ENCODE assay signal across 15 cellular contexts in the genomic region with DNA sequence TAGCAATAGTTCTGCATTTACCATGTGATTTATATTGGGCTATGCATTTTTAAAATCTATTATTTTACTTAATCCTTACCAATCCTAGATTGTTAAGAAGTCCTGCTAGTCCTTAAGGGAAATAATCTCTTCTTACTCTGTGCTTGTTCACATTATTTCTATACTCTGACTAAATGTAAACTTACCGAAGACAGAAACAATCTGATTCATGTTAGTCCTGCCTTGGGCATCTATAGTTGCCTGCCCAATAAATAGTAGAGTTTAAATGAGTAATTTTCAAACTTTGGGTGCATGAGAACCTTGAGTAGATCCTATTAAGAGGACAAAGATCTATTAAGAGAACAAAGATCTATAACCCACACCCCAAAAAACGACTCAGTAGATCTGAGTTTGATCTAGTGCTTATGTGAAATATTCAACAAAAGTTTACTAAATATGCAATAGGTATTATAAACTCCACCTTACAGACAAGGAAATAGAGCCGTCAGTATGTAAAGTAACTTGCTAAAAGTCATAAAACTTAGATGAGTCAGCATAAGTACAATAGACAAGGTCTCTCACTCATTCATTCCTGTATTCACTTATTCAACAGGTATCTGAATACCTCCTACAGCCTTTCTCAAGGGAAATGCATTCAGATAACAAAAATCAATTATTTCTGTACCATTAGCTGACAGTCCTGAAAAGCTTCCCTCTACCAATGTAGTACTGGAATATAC.
"Had no signal": no experiment of that assay in that cellular context is flagged by ENCODE, and none has a peak within 500 bp of the region (broad histone marks: within the 10 kb centered on the region; RNA-seq: fewer than 3 reads in every experiment).

No MANE protein-coding gene starts in this region.

- DNase-seq: activated CD4-positive, CD25-positive, alpha-beta regulatory T cell treated with anti-CD3 and anti-CD28 coated beads, Interleukin-2, amount 50 U/mL, for 72 hours; activated gamma-delta T cell treated with Interleukin-2 at 50 U/mL for 16 hours; effector memory CD4-positive, alpha-beta T cell; gastrocnemius medialis; head of caudate nucleus; left ventricle myocardium superior; naive thymus-derived CD4-positive, alpha-beta T cell; ovary; sigmoid colon; stimulated activated naive CD4-positive, alpha-beta T cell; T-helper 17 cell; uterus had no signal

- H3K4me2 ChIP-seq: neural progenitor cell had no signal

- H3K4me3 ChIP-seq: gastrocnemius medialis, neural progenitor cell, ovary, sigmoid colon, uterus had no signal

- H3K27ac ChIP-seq: gastrocnemius medialis, neural progenitor cell, ovary, sigmoid colon, uterus, VCaP had no signal

- ATAC-seq: activated naive CD4-positive, alpha-beta T cell treated with anti-CD3 and anti-CD28 coated beads, Interleukin-2, amount 50 U/mL, for 72 hours; gastrocnemius medialis; left ventricle myocardium superior; naive thymus-derived CD4-positive, alpha-beta T cell; T-helper 17 cell had no signal

- H3K27me3 ChIP-seq: gastrocnemius medialis, neural progenitor cell, ovary, sigmoid colon, uterus had no signal

- H3K36me3 ChIP-seq: gastrocnemius medialis, ovary, sigmoid colon, uterus had no signal

- H2AFZ ChIP-seq: neural progenitor cell had no signal

- H3K9me3 ChIP-seq: gastrocnemius medialis, ovary, uterus had no signal

- H3K9ac ChIP-seq: neural progenitor cell had no signal

- H3K4me1 ChIP-seq: gastrocnemius medialis, uterus had no signal
